In the genomic region with DNA sequence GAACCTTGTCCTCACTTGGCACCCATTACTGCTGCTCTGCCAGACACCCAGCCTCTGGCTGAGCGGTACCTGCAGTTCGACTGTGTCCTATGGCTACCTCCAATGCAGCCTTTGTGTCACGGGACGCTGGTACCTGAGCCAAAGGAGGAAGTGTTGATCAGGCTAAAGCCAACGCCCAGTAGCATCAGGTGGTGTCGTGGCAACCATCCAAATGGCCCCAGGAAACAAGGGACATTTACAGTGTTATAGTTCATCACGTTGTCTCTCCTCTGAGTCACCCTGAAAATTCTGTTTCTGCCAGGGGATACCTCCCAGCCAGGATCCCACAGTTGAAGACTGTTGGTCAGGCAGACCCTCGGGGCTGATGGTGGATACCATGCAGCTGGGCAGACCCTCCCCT, we compare ENCODE assay signal across 2 cellular contexts.
TF ChIP-seq lines count a peak whose summit lies in the region.

No MANE protein-coding gene starts in this region.

TF ChIP-seq in liver, 16 proteins besides CTCF, POLR2A, EP300 and RAD21:
- TF ChIP-seq FOXA1 (IDR thresholded peaks at IDR 0.05) (no peak), GABPA (IDR thresholded peaks at IDR 0.05 in 1 of 2, conservative IDR thresholded peaks at IDR 0.05 in 1 of 2) (peak in 1 of 2 donors; percentile 16), REST (IDR thresholded peaks at IDR 0.05) (no peak), YY1 (IDR thresholded peaks at IDR 0.05) (peak; percentile 42), SP1 (IDR thresholded peaks at IDR 0.05) (peak; percentile 38), JUND (IDR thresholded peaks at IDR 0.05) (peak in 1 of 2 donors; percentile 74), FOXA2 (IDR thresholded peaks at IDR 0.05) (no peak), HNF4A (conservative IDR thresholded peaks at IDR 0.05) (peak; percentile 51 to 82), RXRA (IDR thresholded peaks at IDR 0.05) (peak; percentile 57 to 87), ZBTB33 (IDR thresholded peaks at IDR 0.05) (no peak), NR2F2 (IDR thresholded peaks at IDR 0.05) (no peak), HNF4G (IDR thresholded peaks at IDR 0.05) (no peak), EGR1 (IDR thresholded peaks at IDR 0.05; ENCODE audit: low read depth in 2 of 2) (no peak), TAF1 (conservative IDR thresholded peaks at IDR 0.05) (no peak)
- TF ChIP-seq, protein P1, sequence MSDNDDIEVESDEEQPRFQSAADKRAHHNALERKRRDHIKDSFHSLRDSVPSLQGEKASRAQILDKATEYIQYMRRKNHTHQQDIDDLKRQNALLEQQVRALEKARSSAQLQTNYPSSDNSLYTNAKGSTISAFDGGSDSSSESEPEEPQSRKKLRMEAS (IDR thresholded peaks at IDR 0.05), result no peak
- TF ChIP-seq, protein P2, sequence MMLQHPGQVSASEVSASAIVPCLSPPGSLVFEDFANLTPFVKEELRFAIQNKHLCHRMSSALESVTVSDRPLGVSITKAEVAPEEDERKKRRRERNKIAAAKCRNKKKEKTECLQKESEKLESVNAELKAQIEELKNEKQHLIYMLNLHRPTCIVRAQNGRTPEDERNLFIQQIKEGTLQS (IDR thresholded peaks at IDR 0.05), result no peak

TF ChIP-seq in HepG2, 621 proteins besides CTCF, POLR2A, EP300 and RAD21:
- no peak for TF ChIP-seq ZNF784 (CRISPR knock-in tag; IDR thresholded peaks at IDR 0.05; ENCODE audit: borderline replicate concordance)
- TF ChIP-seq ZNF354B (CRISPR knock-in tag; IDR thresholded peaks at IDR 0.05), result no peak
- TF ChIP-seq NCOA5 (CRISPR knock-in tag; IDR thresholded peaks at IDR 0.05), result no peak
- TF ChIP-seq ZNF276 (CRISPR knock-in tag; IDR thresholded peaks at IDR 0.05; ENCODE audit: low read depth), result no peak
- TF ChIP-seq IKZF5 (CRISPR knock-in tag; IDR thresholded peaks at IDR 0.05), result no peak
